ENCODE assay signal across 14 cellular contexts in the genomic region with DNA sequence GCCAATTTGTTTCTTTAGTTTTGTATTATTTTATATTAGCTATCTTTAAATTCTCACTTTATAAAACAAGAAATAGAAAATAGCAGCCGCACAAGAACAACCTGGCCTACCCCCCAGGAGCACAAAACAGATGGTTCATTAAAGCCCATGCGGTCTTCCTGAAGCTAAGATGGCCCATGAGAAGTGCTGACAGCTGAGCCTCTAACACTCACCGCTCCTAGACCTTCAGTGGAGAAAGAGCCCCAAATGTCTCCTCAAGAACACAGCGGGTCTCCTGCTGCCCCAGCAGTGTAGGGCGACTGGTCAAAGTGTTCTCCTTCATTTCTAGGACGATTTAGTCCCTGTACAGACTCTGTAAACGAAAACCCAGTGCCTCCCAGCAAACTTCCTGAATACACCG. TPM values are rescaled to one million over a fixed set of nuclear protein-coding genes. Genes with fewer than 3 reads are reported as not detected.
DNase-seq lines count a peak whose midpoint lies in the region; ATAC-seq, FAIRE-seq and TF ChIP-seq lines count a peak whose summit lies in the region.
"Had no signal": no experiment of that assay in that cellular context is flagged by ENCODE, and none has a peak within 500 bp of the region (broad histone marks: within the 10 kb centered on the region; RNA-seq: fewer than 3 reads in every experiment).

No MANE protein-coding gene starts in this region.

- peaks cover 70% of the 10 kb centered on the region for H3K79me2 ChIP-seq in GM12878 (ENCODE audit: control insufficient read depth, insufficient read depth, low read length)

- TF ChIP-seq EP300 in GM12878 (IDR thresholded peaks at IDR 0.05; ENCODE audit: borderline replicate concordance in 1 of 2, control insufficient read depth in 1 of 2, low read depth in 2 of 2, low read length in 2 of 2), result no peak

- peaks cover 58 to 98% (median 92%) of the 10 kb centered on the region in 4 donors for H3K4me1 Mint-ChIP-seq in naive thymus-derived CD8-positive, alpha-beta T cell

- no peak for TF ChIP-seq RAD21 in GM12878 (IDR thresholded peaks at IDR 0.05; ENCODE audit: insufficient read depth, low read depth, low read length)

- 4% methylated on average over 8 of the region's 8 CpGs for WGBS in GM12878 (ENCODE audit: insufficient coverage, insufficient replicate concordance, low lambda C conversion rate, missing lambda C conversion rate)

- DNase-seq in GM12864 (ENCODE audit: low read depth), result no peak
- DNase-seq in GM12878 (ENCODE audit: low read depth, low spot score), result no peak
- no peak for DNase-seq in naive thymus-derived CD8-positive, alpha-beta T cell
- DNase-seq in NAMALWA (ENCODE audit: low spot score), result no peak
- no peak for DNase-seq in HuH-7.5 (ENCODE audit: low spot score)
- no peak for DNase-seq in SHP77 (lab: John Stamatoyannopoulos, UW)
- DNase-seq in COLO668 (lab: John Stamatoyannopoulos, UW; ENCODE audit: unreplicated experiment), result no peak
- DNase-seq: aorta, Calu3, GOT3, NCI-H187, SK-N-SH had no signal

- peaks cover 0 to 6% (median 0%) of the 10 kb centered on the region in 11 experiments; a peak in 1 of 22 replicates for H3K9me3 ChIP-seq in BLaER1 treated with 17β-estradiol and CSF1 and Interleukin-3, amounts not matched to agents 10 nM and 100 nM (replicated peaks in 1 of 11)
- no peaks in the 10 kb centered on the region for H3K9me3 ChIP-seq in GM12878 (replicated peaks; ENCODE audit: control insufficient read depth, insufficient read depth, low read length)
- H3K9me3 ChIP-seq: SK-N-SH had no signal

- no TSS peak for BruUV-seq in GM12878 (replicated peaks; lab: Mats Ljungman, UMichigan)

- H3K9me3 Mint-ChIP-seq in naive thymus-derived CD8-positive, alpha-beta T cell, result no peaks in the 10 kb centered on the region

- ATAC-seq in GM12878, result no peak
- no peak for ATAC-seq in naive thymus-derived CD8-positive, alpha-beta T cell

- intact Hi-C loops in GM12878 (cut with micrococcal nuclease; ENCODE audit: unreplicated experiment), result loop anchor here (5.0 kb wide), 1 partner anchor 279 kb away; a partner anchor contains a TSS

- POLR2A ChIA-PET in GM12878 (lab: Charles Lee), result interaction anchor here (0.6 to 8.2 kb wide), 10 partner anchors 8 to 297 kb away, joined by 3 to 177 read pairs (median 6); a partner anchor contains a TSS
- POLR2A ChIA-PET in naive thymus-derived CD8-positive, alpha-beta T cell (lab: Charles Lee), result interaction anchor here (0.8 to 11.6 kb wide), 5 partner anchors 8 to 15 kb away, joined by 3 to 160 read pairs (median 4); no protein-coding TSS in a partner anchor

- peaks cover 0 to 25% (median 15%) of the 10 kb centered on the region in 11 experiments; a peak in 12 of 22 replicates for H3K36me3 ChIP-seq in BLaER1 treated with 17β-estradiol and CSF1 and Interleukin-3, amounts not matched to agents 10 nM and 100 nM
- H3K36me3 ChIP-seq in GM12878 (ENCODE audit: control insufficient read depth in 2 of 2, insufficient read depth in 2 of 2, low read length in 1 of 2), result no peaks in the 10 kb centered on the region

- peaks cover 0 to 25% (median 0%) of the 10 kb centered on the region in 11 experiments; a peak in 2 of 22 replicates for H4K20me1 ChIP-seq in BLaER1 treated with 17β-estradiol and CSF1 and Interleukin-3, amounts not matched to agents 10 nM and 100 nM
- H4K20me1 ChIP-seq in GM12878 (ENCODE audit: control insufficient read depth, insufficient read depth), result no peaks in the 10 kb centered on the region

- in situ Hi-C loops in GM12878 (cut with MboI), result loop anchor here (25.0 kb wide), 2 partner anchors 1294 to 1369 kb away; no protein-coding TSS in a partner anchor

- peaks cover 73 to 100% (median 91%) of the 10 kb centered on the region in 10 experiments for H3K4me1 ChIP-seq in BLaER1 treated with 17β-estradiol and CSF1 and Interleukin-3, amounts not matched to agents 10 nM and 100 nM
- H3K4me1 ChIP-seq in GM12878 (ENCODE audit: control insufficient read depth, insufficient read depth, low read length), result peaks cover 64% of the 10 kb centered on the region

- no peak for TF ChIP-seq POLR2A in GM12878 (IDR thresholded peaks at IDR 0.05; ENCODE audit: low read depth, low read length)

- FAIRE-seq in GM12878 (lab: Jason Lieb, UNC), result no peak

- no peak overlapping the region for H3K4me3 ChIP-seq in BLaER1 treated with 17β-estradiol and CSF1 and Interleukin-3, amounts not matched to agents 10 nM and 100 nM
- H3K4me3 ChIP-seq in GM12864 (ENCODE audit: low read depth, low read length), result peak overlapping the region; percentile 44
- H3K4me3 ChIP-seq in GM12878, result 0 out of 2 replicates have a peak overlapping the region, but pooled peaks have one; percentile 13
- H3K4me3 ChIP-seq: smooth muscle cell had no signal

- no peak overlapping the region for H2AFZ ChIP-seq in GM12878 (ENCODE audit: control insufficient read depth, low read depth, low read length)

- RAD21 ChIA-PET in GM12878 (lab: Charles Lee; ENCODE audit: unreplicated experiment), result interaction anchor here (1.1 to 8.9 kb wide), 7 partner anchors 8 to 279 kb away, joined by 3 to 155 read pairs (median 19); a partner anchor contains a TSS

- H3K27ac Mint-ChIP-seq in naive thymus-derived CD8-positive, alpha-beta T cell, result peak overlapping the region; percentile 86 to 99 (median 97)

- H3K36me3 Mint-ChIP-seq in naive thymus-derived CD8-positive, alpha-beta T cell, result peaks cover 0 to 3% (median 2%) of the 10 kb centered on the region in 3 donors

- SMC1A ChIA-PET in GM12878 (lab: Charles Lee; ENCODE audit: uncharacterized antibody, unreplicated experiment), result interaction anchor here (1.0 to 7.8 kb wide), 10 partner anchors 8 to 490 kb away, joined by 3 to 180 read pairs (median 5); no protein-coding TSS in a partner anchor

- H3K4me3 Mint-ChIP-seq in naive thymus-derived CD8-positive, alpha-beta T cell, result peak overlapping the region in 8 of 10 donors; percentile 5 to 89 (median 78)

- peak overlapping the region in 7 of 11 experiments; percentile 6 to 85 (median 55); a peak in 9 of 22 replicates for H3K9ac ChIP-seq in BLaER1 treated with 17β-estradiol and CSF1 and Interleukin-3, amounts not matched to agents 10 nM and 100 nM
- peak overlapping the region; percentile 5; the same call in 1 of the 2 replicates for H3K9ac ChIP-seq in GM12878 (ENCODE audit: control insufficient read depth, insufficient read depth, low read length)
- H3K9ac ChIP-seq: SK-N-SH had no signal

- H3K27ac ChIP-seq in BLaER1 treated with 17β-estradiol and CSF1 and Interleukin-3, amounts not matched to agents 10 nM and 100 nM, result peak overlapping the region; percentile 50 to 97 (median 91); a peak in 20 of 22 replicates
- peak overlapping the region; percentile 9 for H3K27ac ChIP-seq in GM12878 (ENCODE audit: control insufficient read depth, insufficient read depth)

- CTCF ChIA-PET in GM12878 (lab: Yijun Ruan, JAX), result interaction anchor here (1.1 to 21.4 kb wide), 7 partner anchors 8 to 161 kb away, joined by 4 to 285 read pairs (median 14); no protein-coding TSS in a partner anchor

- no peaks in the 10 kb centered on the region for H3K27me3 Mint-ChIP-seq in naive thymus-derived CD8-positive, alpha-beta T cell

- no peaks in the 10 kb centered on the region for H3K27me3 ChIP-seq in BLaER1 treated with 17β-estradiol and CSF1 and Interleukin-3, amounts not matched to agents 10 nM and 100 nM
- H3K27me3 ChIP-seq in GM12878 (replicated peaks in 1 of 2; ENCODE audit: control insufficient read depth in 2 of 2, insufficient read depth in 2 of 2, low read length in 1 of 2), result no peaks in the 10 kb centered on the region

- no peak for TF ChIP-seq CTCF in GM12864 (IDR thresholded peaks at IDR 0.05; ENCODE audit: low read depth, low read length, missing control alignments)
- no peak for TF ChIP-seq CTCF in GM12878 (IDR thresholded peaks at IDR 0.05 in 2 of 3, conservative IDR thresholded peaks at IDR 0.05 in 1 of 3; ENCODE audit: control insufficient read depth in 2 of 3, extremely low read depth in 1 of 3, insufficient read depth in 1 of 3, low read depth in 3 of 3, low read length in 3 of 3)

- H3K4me2 ChIP-seq in BLaER1 treated with 17β-estradiol and CSF1 and Interleukin-3, amounts not matched to agents 10 nM and 100 nM, result peak overlapping the region; percentile 85 to 98 (median 91); a peak in 20 of 22 replicates
- H3K4me2 ChIP-seq in GM12878 (ENCODE audit: control insufficient read depth, insufficient read depth), result peak overlapping the region; percentile 36
- H3K4me2 ChIP-seq: SK-N-SH, smooth muscle cell had no signal

TF ChIP-seq in GM12878, 131 proteins besides CTCF, POLR2A, EP300 and RAD21 (continues in another document):
- TF ChIP-seq DPF2 (IDR thresholded peaks at IDR 0.05) (no peak), NFIC (IDR thresholded peaks at IDR 0.05; ENCODE audit: low read depth, low read length) (0 out of 2 replicates have a peak, but pooled peaks have one; percentile 10), HDAC2 (IDR thresholded peaks at IDR 0.05) (no peak), ZSCAN29 (IDR thresholded peaks at IDR 0.05) (no peak)

RNA-seq across cellular contexts. Expression of a gene that starts 45.1 kb away (rescaled TPM):
- total RNA-seq in GM12878 (2013; cell fraction: nucleolus; rRNA removed), result 45.1 and 47.9 TPM in 2 replicates
- 18.3 and 19.5 TPM in 2 replicates for total RNA-seq in GM12878 (2014; rRNA removed)
- 14.8 and 17.2 TPM in 2 replicates for total RNA-seq in GM12878 (2014; rRNA removed; fragmentation: Illumina TruSeq; extraction: Trizol)
- 19.6 and 23.5 TPM in 2 replicates for total RNA-seq in GM12878 (2021)
- polyA plus RNA-seq in GM12878 (2011; ENCODE audit: low read depth), result 14.1 TPM
- 28.0 and 32.0 TPM in 2 replicates for polyA plus RNA-seq in GM12878 (2011; rRNA removed)
- 18.7 and 20.1 TPM in 2 replicates for polyA plus RNA-seq in GM12878 (2011; cell fraction: cytosol; rRNA removed)
- polyA plus RNA-seq in GM12878 (2011; cell fraction: nucleus; rRNA removed), result 27.4 and 28.2 TPM in 2 replicates
- polyA plus RNA-seq in GM12878 (2012), result 14.0 and 18.7 TPM in 2 replicates
- polyA plus RNA-seq in GM12878 (2014; fragmentation: Illumina TruSeq; extraction: Trizol), result 19.1 and 24.1 TPM in 2 replicates
- 1 to 10 TPM; 4.1 to 4.5 TPM for polyA plus RNA-seq in GM12878 (2014; fragmentation: Nextera tagmentation; extraction: Ambion mirVana)
- 13.7 and 17.1 TPM in 2 replicates for polyA plus RNA-seq in GM12878 (2014; rRNA removed)
- polyA plus RNA-seq in GM12878 (2016; fragmentation: Nextera tagmentation; extraction: Ambion mirVana), result 10 to 100 TPM; 12.0 to 14.2 TPM
- 24.7 and 26.7 TPM in 2 replicates for polyA minus RNA-seq in GM12878 (2011; rRNA and poly(A)+ RNA removed)
- polyA minus RNA-seq in GM12878 (2011; cell fraction: cytosol; rRNA and poly(A)+ RNA removed), result 9.6 and 12.5 TPM in 2 replicates
- polyA minus RNA-seq in GM12878 (2011; cell fraction: nucleus; rRNA and poly(A)+ RNA removed), result 10.8 and 17.7 TPM in 2 replicates
- total RNA-seq in naive thymus-derived CD8-positive, alpha-beta T cell, result 10 to 100 TPM; 57.4 to 59.6 TPM
- polyA plus RNA-seq in naive thymus-derived CD8-positive, alpha-beta T cell, result 10 to 100 TPM; 38.6 to 54.9 (median 50.8) TPM

Comparison
In these comparisons a context has a peak if more than half of its experiments do, and no peak if none do; other contexts are left out.
1. H3K4me3 ChIP-seq: peak in GM12864 (single experiment) and GM12878 (single experiment); none in BLaER1 treated with 17β-estradiol and CSF1 and Interleukin-3, amounts not matched to agents 10 nM and 100 nM (0 of 10).